1 cellular context compared by ENCODE assay signal in genomic region chr3:127001486-127002194, GRCh38.
TF ChIP-seq lines count a peak whose summit lies in the region.

No MANE protein-coding gene starts in this region.

TF ChIP-seq in IMR-90, 13 proteins besides CTCF, POLR2A, EP300 and RAD21 (continued from another document):
- TF ChIP-seq, protein P1, sequence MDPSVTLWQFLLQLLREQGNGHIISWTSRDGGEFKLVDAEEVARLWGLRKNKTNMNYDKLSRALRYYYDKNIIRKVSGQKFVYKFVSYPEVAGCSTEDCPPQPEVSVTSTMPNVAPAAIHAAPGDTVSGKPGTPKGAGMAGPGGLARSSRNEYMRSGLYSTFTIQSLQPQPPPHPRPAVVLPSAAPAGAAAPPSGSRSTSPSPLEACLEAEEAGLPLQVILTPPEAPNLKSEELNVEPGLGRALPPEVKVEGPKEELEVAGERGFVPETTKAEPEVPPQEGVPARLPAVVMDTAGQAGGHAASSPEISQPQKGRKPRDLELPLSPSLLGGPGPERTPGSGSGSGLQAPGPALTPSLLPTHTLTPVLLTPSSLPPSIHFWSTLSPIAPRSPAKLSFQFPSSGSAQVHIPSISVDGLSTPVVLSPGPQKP (IDR thresholded peaks at IDR 0.05; ENCODE audit: borderline replicate concordance, low read depth, low read length), result no peak
- TF ChIP-seq MAFK (IDR thresholded peaks at IDR 0.05; ENCODE audit: low read depth, low read length) (no peak), SMC3 (IDR thresholded peaks at IDR 0.05; ENCODE audit: low read depth, low read length) (no peak), RCOR1 (IDR thresholded peaks at IDR 0.05; ENCODE audit: insufficient replicate concordance, low read length) (no peak), MXI1 (IDR thresholded peaks at IDR 0.05; ENCODE audit: borderline replicate concordance, low read depth, low read length) (no peak), CEBPB (IDR thresholded peaks at IDR 0.05; ENCODE audit: low read depth, low read length) (no peak), USF2 (IDR thresholded peaks at IDR 0.05; ENCODE audit: low read depth, low read length) (no peak), NFE2L2 (IDR thresholded peaks at IDR 0.05; ENCODE audit: low read depth, low read length) (no peak), FOS (IDR thresholded peaks at IDR 0.05; ENCODE audit: low read depth, low read length) (no peak), RFX5 (IDR thresholded peaks at IDR 0.05; ENCODE audit: low read depth, low read length) (no peak)
